Comparison of ENCODE assay signal across 1 cellular context in the genomic region with DNA sequence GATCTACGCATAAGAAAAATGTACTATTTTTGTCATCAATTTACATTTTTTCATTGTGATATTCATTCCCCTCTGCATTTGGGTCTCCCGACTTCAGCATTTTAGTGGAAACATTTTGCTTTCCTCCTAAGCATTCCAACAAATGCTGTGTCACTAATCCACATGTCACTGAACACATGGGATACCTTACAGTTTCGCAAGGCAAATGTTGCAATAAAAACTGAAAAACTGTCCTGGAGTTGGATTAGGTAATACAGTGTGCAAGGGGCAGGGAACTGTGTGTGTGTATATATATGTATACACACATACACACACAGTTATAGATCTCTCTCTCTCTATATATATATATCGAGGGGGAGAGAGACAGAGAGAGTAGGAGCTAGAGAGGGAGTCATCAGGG.
TF ChIP-seq lines count a peak whose summit lies in the region.

No MANE protein-coding gene starts in this region.

TF ChIP-seq in GM23338, 12 proteins besides CTCF, POLR2A, EP300 and RAD21 (continued from another document):
- no peak for TF ChIP-seq ZNF462 (CRISPR knock-in tag; IDR thresholded peaks at IDR 0.05)
